In the genomic region with DNA sequence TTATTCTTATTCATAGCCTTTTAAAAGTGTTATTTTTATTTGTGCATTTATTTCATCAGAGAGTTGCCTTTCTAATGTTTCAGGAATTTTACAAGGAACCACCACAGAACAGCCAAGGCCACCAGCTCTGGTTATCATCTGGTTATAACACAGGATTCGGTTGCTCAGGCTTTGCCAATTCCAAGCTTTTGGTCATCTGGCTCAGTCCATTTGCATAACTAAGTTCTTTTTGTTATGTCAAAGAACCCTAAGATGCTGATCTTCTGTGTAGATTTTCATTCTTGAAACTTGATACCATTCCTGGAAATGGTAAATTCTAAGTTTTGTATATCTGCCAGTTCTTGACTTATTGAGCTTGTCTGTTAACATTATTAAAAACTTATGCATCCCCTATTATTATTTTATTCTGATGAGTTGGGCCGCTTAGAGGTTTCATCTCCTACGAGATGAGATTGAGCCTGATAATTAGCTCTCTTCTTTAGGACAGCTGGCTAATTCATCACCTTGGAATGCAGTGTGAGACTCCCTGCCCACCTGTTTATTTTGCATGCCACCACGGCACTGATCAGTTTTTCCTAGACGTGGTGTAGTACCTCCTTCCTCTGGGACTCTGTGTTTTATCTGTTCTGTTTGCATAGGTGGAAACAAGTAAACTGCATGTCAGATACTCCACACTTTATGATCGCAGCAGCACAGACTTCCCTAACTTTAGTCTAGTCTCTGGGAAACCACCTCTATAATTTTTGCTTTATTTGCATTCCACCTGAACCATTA, we compare ENCODE assay signal across 22 cellular contexts.
A peak's percentile ranks its signal among the peaks of the same experiment; 100 is the strongest.
DNase-seq lines count a peak whose midpoint lies in the region; ATAC-seq and TF ChIP-seq lines count a peak whose summit lies in the region.
"Had no signal": no experiment of that assay in that cellular context is flagged by ENCODE, and none has a peak within 500 bp of the region (broad histone marks: within the 10 kb centered on the region; RNA-seq: fewer than 3 reads in every experiment).

No MANE protein-coding gene starts in this region.

- TF ChIP-seq CTCF in mammary epithelial cell (conservative IDR thresholded peaks at IDR 0.05 in 1 of 2, IDR thresholded peaks at IDR 0.05 in 1 of 2; ENCODE audit: extremely low read depth in 1 of 2, insufficient read depth in 1 of 2, low read depth in 1 of 2, low read length in 2 of 2) (no peak), MCF 10A (IDR thresholded peaks at IDR 0.05; ENCODE audit: unreplicated experiment) (no peak), RWPE2 (IDR thresholded peaks at IDR 0.05; ENCODE audit: poor library complexity, severe bottlenecking) (no peak), fibroblast of the aortic adventitia (IDR thresholded peaks at IDR 0.05; ENCODE audit: insufficient read depth, low read length) (no peak), sigmoid colon (IDR thresholded peaks at IDR 0.05) (no peak)

- H3K27ac ChIP-seq in mammary epithelial cell (ENCODE audit: insufficient read depth, low read depth, low read length) (no peak overlapping the region), RWPE2 (ENCODE audit: poor library complexity, severe bottlenecking) (no peak overlapping the region), sigmoid colon (no peak overlapping the region)
- H3K27ac ChIP-seq: SJSA1, upper lobe of right lung had no signal

- in situ Hi-C loops in mammary epithelial cell (cut with MboI; ENCODE audit: low sequenced_read_pairs in 2 of 2), result loop anchor here in 1 of 2 donors (25.0 kb wide), 1 partner anchor 94 kb away; no protein-coding TSS in a partner anchor

- intact Hi-C loops in mammary epithelial cell (cut with micrococcal nuclease) (no loop called here), MCF 10A (cut with micrococcal nuclease) (no loop called here), sigmoid colon (cut with DNase I) (no loop called here)

- TF ChIP-seq EP300 in sigmoid colon (IDR thresholded peaks at IDR 0.05), result no peak

- no peak for TF ChIP-seq POLR2A in sigmoid colon (IDR thresholded peaks at IDR 0.05)

- H3K36me3 ChIP-seq in mammary epithelial cell (ENCODE audit: insufficient read depth, low read length) (no peaks in the 10 kb centered on the region), RWPE2 (ENCODE audit: low read depth) (no peaks in the 10 kb centered on the region; the same call in 1 of the 2 replicates), sigmoid colon (no peaks in the 10 kb centered on the region)
- H3K36me3 ChIP-seq: SJSA1 had no signal

- CTCF ChIA-PET in mammary epithelial cell (lab: Charles Lee; ENCODE audit: low non-redundant PET) (no interaction called here), MCF 10A (lab: Yijun Ruan, JAX) (no interaction called here)

- no peaks in the 10 kb centered on the region for H4K20me1 ChIP-seq in mammary epithelial cell (ENCODE audit: insufficient read depth, low read length)

- no TSS peak for BruUV-seq in mammary epithelial cell (replicated peaks; lab: Mats Ljungman, UMichigan)
- BruUV-seq in MCF 10A (replicated peaks; lab: Mats Ljungman, UMichigan), result no TSS peak

- H3K36me3 Mint-ChIP-seq in MCF 10A (ENCODE audit: insufficient read depth, unreplicated experiment), result peaks cover 8% of the 10 kb centered on the region
- H3K36me3 Mint-ChIP-seq in activated T-cell treated with anti-CD3 and anti-CD28 coated beads, Interleukin-2, amount 50 U/mL, for 24 hours (ENCODE audit: low read depth), result peaks cover 33% of the 10 kb centered on the region

- no peaks in the 10 kb centered on the region for H3K79me2 ChIP-seq in mammary epithelial cell (ENCODE audit: insufficient read depth, low read length)

- H3K27me3 ChIP-seq in mammary epithelial cell (ENCODE audit: insufficient read depth, low read length), result no peaks in the 10 kb centered on the region
- H3K27me3 ChIP-seq in RWPE2 (ENCODE audit: insufficient read depth, poor library complexity, severe bottlenecking), result no peaks in the 10 kb centered on the region
- no peaks in the 10 kb centered on the region for H3K27me3 ChIP-seq in sigmoid colon
- H3K27me3 ChIP-seq: upper lobe of right lung had no signal

- H3K9me3 Mint-ChIP-seq in MCF 10A (ENCODE audit: unreplicated experiment), result peaks cover 7% of the 10 kb centered on the region
- H3K9me3 Mint-ChIP-seq in activated T-cell treated with anti-CD3 and anti-CD28 coated beads, Interleukin-2, amount 50 U/mL, for 24 hours, result no peaks in the 10 kb centered on the region

- H3K27ac Mint-ChIP-seq in MCF 10A (ENCODE audit: low read depth, unreplicated experiment), result no peak overlapping the region
- no peak overlapping the region for H3K27ac Mint-ChIP-seq in activated T-cell treated with anti-CD3 and anti-CD28 coated beads, Interleukin-2, amount 50 U/mL, for 24 hours
- H3K27ac Mint-ChIP-seq: CD14-positive monocyte had no signal

- ATAC-seq in RWPE2 (ENCODE audit: low read depth) (peak; percentile 80), HG02884 (IDR thresholded peaks at IDR 0.05; ENCODE audit: unreplicated experiment) (no peak)
- ATAC-seq: stimulated activated naive CD8-positive, alpha-beta T cell treated with anti-CD3 and anti-CD28 coated beads, Interleukin-15, Interleukin-2, amounts not matched to agents 100 U/mL and 50 U/mL, for 24 hours had no signal

- WGBS in mammary epithelial cell (ENCODE audit: low coverage, missing lambda C conversion rate), result 34% methylated on average over 6 of the region's 6 CpGs
- 49 to 71% methylated on average over 6 of the region's 6 CpGs for WGBS in sigmoid colon, 2 donors

- peak; percentile 32 for DNase-seq in mammary epithelial cell
- DNase-seq in MCF 10A (ENCODE audit: unreplicated experiment), result no peak
- peak; percentile 6 for DNase-seq in RWPE2 (ENCODE audit: low spot score)
- DNase-seq in fibroblast of the aortic adventitia (ENCODE audit: low read depth), result peak; percentile 76
- DNase-seq in sigmoid colon, result peak; percentile 35
- DNase-seq in putamen (ENCODE audit: low spot score), result no peak
- no peak for DNase-seq in activated T-cell treated with anti-CD3 and anti-CD28 coated beads, Interleukin-2, amount 50 U/mL, for 24 hours
- DNase-seq: activated naive CD4-positive, alpha-beta T cell treated with anti-CD3 and anti-CD28 coated beads, Interleukin-2, amount 50 U/mL, for 16 hours; activated T-cell treated with anti-CD3 and anti-CD28 coated beads for 4 hours; DMS53; foreskin melanocyte; mesenchymal stem cell; NCI-H1436 treated with DMSO at 0.1 percent for 48 hours; NCI-H226; stimulated activated CD4-positive, alpha-beta T cell treated with anti-CD3 and anti-CD28 coated beads, Interleukin-15, amount 100 ng/mL, for 24 hours; stimulated activated naive CD8-positive, alpha-beta T cell treated with anti-CD3 and anti-CD28 coated beads, Interleukin-15, Interleukin-2, amounts not matched to agents 100 U/mL and 50 U/mL, for 24 hours; upper lobe of right lung had no signal

- peaks cover 8% of the 10 kb centered on the region for H3K4me1 ChIP-seq in mammary epithelial cell (ENCODE audit: insufficient read depth, low read length)
- peaks cover 10% of the 10 kb centered on the region for H3K4me1 ChIP-seq in RWPE2 (ENCODE audit: insufficient read depth, poor library complexity, severe bottlenecking)
- peaks cover 0 to 7% (median 0%) of the 10 kb centered on the region in 4 donors for H3K4me1 ChIP-seq in sigmoid colon
- H3K4me1 ChIP-seq: SJSA1 had no signal

- H3K4me1 Mint-ChIP-seq in MCF 10A (ENCODE audit: insufficient read depth, unreplicated experiment), result peaks cover 5% of the 10 kb centered on the region
- H3K4me1 Mint-ChIP-seq in activated T-cell treated with anti-CD3 and anti-CD28 coated beads, Interleukin-2, amount 50 U/mL, for 24 hours (ENCODE audit: low read depth), result no peaks in the 10 kb centered on the region
- H3K4me1 Mint-ChIP-seq: CD14-positive monocyte had no signal

- dilution Hi-C loops in mammary epithelial cell (cut with HindIII; ENCODE audit: low sequenced_read_pairs), result loop anchor here (5.0 kb wide), 1 partner anchor 74 kb away; no protein-coding TSS in a partner anchor

- POLR2A ChIA-PET in MCF 10A (lab: Yijun Ruan, JAX), result no interaction called here

- H3K9me3 ChIP-seq in mammary epithelial cell (replicated peaks; ENCODE audit: insufficient read depth, low read length) (no peaks in the 10 kb centered on the region), RWPE2 (ENCODE audit: severe bottlenecking) (no peaks in the 10 kb centered on the region), sigmoid colon (no peaks in the 10 kb centered on the region)
- H3K9me3 ChIP-seq: SJSA1, upper lobe of right lung had no signal

- no peak overlapping the region for H3K9ac ChIP-seq in mammary epithelial cell (ENCODE audit: insufficient read depth, low read length)

- H3K4me3 ChIP-seq in mammary epithelial cell (replicated peaks in 1 of 3; ENCODE audit: insufficient read depth in 1 of 3, low read depth in 2 of 3, low read length in 3 of 3) (no peak overlapping the region), RWPE2 (ENCODE audit: severe bottlenecking) (no peak overlapping the region), fibroblast of the aortic adventitia (ENCODE audit: low read depth, low read length) (no peak overlapping the region), sigmoid colon (no peak overlapping the region)
- H3K4me3 ChIP-seq: SJSA1, upper lobe of right lung had no signal

- H3K27me3 Mint-ChIP-seq in MCF 10A (ENCODE audit: insufficient read depth, unreplicated experiment), result no peaks in the 10 kb centered on the region
- no peaks in the 10 kb centered on the region for H3K27me3 Mint-ChIP-seq in activated T-cell treated with anti-CD3 and anti-CD28 coated beads, Interleukin-2, amount 50 U/mL, for 24 hours
- H3K27me3 Mint-ChIP-seq: brain had no signal

- H3K4me2 ChIP-seq in mammary epithelial cell (ENCODE audit: insufficient read depth, low read depth, low read length), result no peak overlapping the region

- H3K4me3 Mint-ChIP-seq in MCF 10A (ENCODE audit: unreplicated experiment), result no peak overlapping the region
- H3K4me3 Mint-ChIP-seq in activated T-cell treated with anti-CD3 and anti-CD28 coated beads, Interleukin-2, amount 50 U/mL, for 24 hours, result no peak overlapping the region
- H3K4me3 Mint-ChIP-seq: CD14-positive monocyte, nephron had no signal

- no peak overlapping the region for H2AFZ ChIP-seq in mammary epithelial cell (ENCODE audit: low read depth, low read length)

Comparison
In these comparisons a context has a peak if more than half of its experiments do, and no peak if none do; other contexts are left out.
1. DNase-seq: peak in mammary epithelial cell (single experiment), RWPE2 (single experiment), fibroblast of the aortic adventitia (single experiment) and sigmoid colon (single experiment); none in MCF 10A (single experiment), putamen (single experiment) and activated T-cell treated with anti-CD3 and anti-CD28 coated beads, Interleukin-2, amount 50 U/mL, for 24 hours (single experiment).